Comparison of ENCODE assay signal across 8 cellular contexts in the genomic region with DNA sequence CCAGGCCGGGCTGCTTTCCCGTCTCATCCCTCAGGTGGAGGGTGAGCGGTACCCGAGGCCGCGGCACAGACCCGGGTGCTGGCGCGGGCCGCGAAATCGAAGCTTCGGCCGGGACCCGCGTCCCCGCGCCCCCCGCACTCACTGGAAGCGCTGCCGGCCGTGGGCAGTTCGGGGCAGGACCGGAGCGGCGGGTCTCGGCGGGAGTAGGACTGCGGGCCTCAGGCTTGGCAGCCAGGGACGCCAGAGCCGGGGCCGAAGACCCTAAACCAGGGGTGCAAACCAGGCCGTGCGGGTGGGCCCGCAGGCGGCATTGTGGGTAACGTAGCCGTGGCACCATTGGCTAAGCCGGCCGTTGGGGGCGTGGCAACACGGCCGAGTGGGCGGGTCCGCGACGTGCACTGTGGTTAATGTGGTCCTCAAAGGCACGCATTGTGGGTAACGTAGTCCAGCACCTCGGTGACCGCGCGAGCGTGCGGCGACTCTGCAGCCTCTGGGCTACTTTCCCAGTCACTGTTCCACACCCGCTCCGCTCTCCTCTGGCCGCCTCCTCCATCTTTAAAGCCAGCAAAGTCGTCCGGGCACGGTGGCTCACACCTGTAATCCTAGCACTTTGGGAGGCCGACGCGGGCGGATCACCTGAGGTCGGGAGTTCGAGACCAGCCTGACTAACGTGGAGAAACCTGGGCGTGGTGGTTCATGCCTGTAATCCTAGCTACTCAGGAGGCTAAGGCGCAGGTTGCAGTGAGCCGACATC. TPM values are rescaled to one million over a fixed set of nuclear protein-coding genes. Genes with fewer than 3 reads are reported as not detected.
A peak's percentile ranks its signal among the peaks of the same experiment; 100 is the strongest.
DNase-seq lines count a peak whose midpoint lies in the region; ATAC-seq and TF ChIP-seq lines count a peak whose summit lies in the region.

A gene (minus strand): TSS at position 288 of the 754 bp plus-strand sequence. CDS start 1,184 bp downstream, outside the sequence.

- H3K27ac ChIP-seq in KMS-11 (peak within 1 kb of the TSS; percentile 46), Panc1 (ENCODE audit: low read length) (peak within 1 kb of the TSS; percentile 97), muscle layer of colon (ENCODE audit: low read depth, low read length) (peak within 1 kb of the TSS; percentile 92)

- peak within 1 kb of the TSS; percentile 80 for H3K9ac ChIP-seq in KMS-11
- peak within 1 kb of the TSS; percentile 58 for H3K9ac ChIP-seq in muscle layer of colon (ENCODE audit: low read length)

- peak; percentile 91 for ATAC-seq in GM21786 (IDR thresholded peaks at IDR 0.05; ENCODE audit: unreplicated experiment)
- ATAC-seq in Panc1: peak; percentile 94
- peak; percentile 94 for ATAC-seq in activated T-cell treated with anti-CD3 and anti-CD28 coated beads, Interleukin-2, amount 50 U/mL, for 4 hours
- peak; percentile 94 for ATAC-seq in esophagus mucosa

- in situ Hi-C loops in Panc1 (cut with HindIII; ENCODE audit: low pct_unique_long_range_greater_than_20kb, low sequenced_read_pairs): no loop called here

- H3K79me2 ChIP-seq in KMS-11 (ENCODE audit: insufficient read depth, low read depth): 0 out of 2 replicates have a peak, but pooled peaks cover 3% of the 10 kb centered on the region

- H4K20me1 ChIP-seq in KMS-11 (ENCODE audit: insufficient read depth): no peaks in the 10 kb centered on the region

- H3K4me2 ChIP-seq in KMS-11: peak within 1 kb of the TSS; percentile 85

- H3K4me1 Mint-ChIP-seq in activated T-cell treated with anti-CD3 and anti-CD28 coated beads, Interleukin-2, amount 50 U/mL, for 4 hours (ENCODE audit: low read depth): peaks cover 29% of the 10 kb centered on the region

- H3K4me1 ChIP-seq in KMS-11 (ENCODE audit: low read depth, poor library complexity, severe bottlenecking): peaks cover 18% of the 10 kb centered on the region
- H3K4me1 ChIP-seq in Panc1 (ENCODE audit: control insufficient read depth, insufficient read depth, low read length): peaks cover 18% of the 10 kb centered on the region
- H3K4me1 ChIP-seq in muscle layer of colon (ENCODE audit: insufficient read depth, low read length): peaks cover 29% of the 10 kb centered on the region

- H2AFZ ChIP-seq in KMS-11 (ENCODE audit: low read depth): peak within 1 kb of the TSS; percentile 97

- intact Hi-C loops in Panc1 (cut with micrococcal nuclease; ENCODE audit: unreplicated experiment): no loop called here

- no peaks in the 10 kb centered on the region for H3K9me3 Mint-ChIP-seq in activated T-cell treated with anti-CD3 and anti-CD28 coated beads, Interleukin-2, amount 50 U/mL, for 4 hours

- CTCF ChIA-PET in Panc1 (lab: Charles Lee): no interaction called here

- no peaks in the 10 kb centered on the region for H3K27me3 Mint-ChIP-seq in activated T-cell treated with anti-CD3 and anti-CD28 coated beads, Interleukin-2, amount 50 U/mL, for 4 hours (ENCODE audit: low read depth)

- BruUV-seq in Panc1 (replicated peaks; lab: Mats Ljungman, UMichigan): no TSS peak

- H3K36me3 Mint-ChIP-seq in activated T-cell treated with anti-CD3 and anti-CD28 coated beads, Interleukin-2, amount 50 U/mL, for 4 hours (ENCODE audit: insufficient read depth): peaks cover 4% of the 10 kb centered on the region

- H3K36me3 ChIP-seq in KMS-11 (ENCODE audit: insufficient read depth) (no peaks in the 10 kb centered on the region), Panc1 (ENCODE audit: control insufficient read depth, insufficient read depth, low read length) (no peaks in the 10 kb centered on the region; the same call in 1 of the 2 replicates), muscle layer of colon (ENCODE audit: insufficient read depth, low read length) (peaks cover 22% of the 10 kb centered on the region)

- peak; percentile 85 for DNase-seq in DMS79 treated with DMSO at 0.1 percent for 48 hours (lab: John Stamatoyannopoulos, UW)
- peak; percentile 84 for DNase-seq in Panc1 (ENCODE audit: low read depth, low spot score)
- peak; percentile 98 for DNase-seq in activated T-cell treated with anti-CD3 and anti-CD28 coated beads, Interleukin-2, amount 50 U/mL, for 4 hours
- DNase-seq in stimulated activated CD8-positive, alpha-beta memory T cell treated with anti-CD3 and anti-CD28 coated beads, Interleukin-7, amount 100 ng/mL, for 1 hour (ENCODE audit: low read depth in 2 of 2): peak; percentile 97 to 98

- H3K9me3 ChIP-seq in Panc1 (ENCODE audit: control insufficient read depth, insufficient read depth, low read depth, low read length) (no peaks in the 10 kb centered on the region), muscle layer of colon (ENCODE audit: low read length) (no peaks in the 10 kb centered on the region)

- POLR2A ChIA-PET in Panc1 (lab: Charles Lee): interaction anchor here (0.6 kb wide), 1 partner anchor 80 kb away, joined by 4 read pairs; a partner anchor contains a TSS

- TF ChIP-seq CTCF in KMS-11 (conservative IDR thresholded peaks at IDR 0.05; ENCODE audit: low read depth, low read length): no peak
- TF ChIP-seq CTCF in Panc1 (IDR thresholded peaks at IDR 0.05): no peak

- peak within 1 kb of the TSS; percentile 89 for H3K4me3 Mint-ChIP-seq in activated T-cell treated with anti-CD3 and anti-CD28 coated beads, Interleukin-2, amount 50 U/mL, for 4 hours

- H3K4me3 ChIP-seq in KMS-11 (IDR thresholded peaks at IDR 0.05; ENCODE audit: insufficient read depth, low read depth, low read length) (no peak within 1 kb of the TSS), Panc1 (ENCODE audit: low read depth in 2 of 2, low read length in 2 of 2) (peak within 1 kb of the TSS; percentile 70 to 94), muscle layer of colon (ENCODE audit: low read depth in 1 of 2, low read length in 2 of 2) (peak within 1 kb of the TSS; percentile 74 to 78)

- H3K27me3 ChIP-seq in KMS-11 (ENCODE audit: insufficient read depth, low read depth): no peaks in the 10 kb centered on the region
- no peaks in the 10 kb centered on the region for H3K27me3 ChIP-seq in Panc1 (ENCODE audit: control insufficient read depth, insufficient read depth, low read length)
- no peaks in the 10 kb centered on the region for H3K27me3 ChIP-seq in muscle layer of colon (ENCODE audit: control insufficient read depth in 1 of 2, insufficient read depth in 2 of 2, low read length in 2 of 2)

RNA-seq across cellular contexts. Expression of the gene that starts here (rescaled TPM):
- total RNA-seq in Panc1 (2021; ENCODE audit: unreplicated experiment): 25.8 TPM
- 17.4 TPM for polyA plus RNA-seq in Panc1 (2012; ENCODE audit: insufficient read length)
- total RNA-seq in activated T-cell treated with anti-CD3 and anti-CD28 coated beads, Interleukin-2, amount 50 U/mL, for 4 hours: 10 to 100 TPM; 10.3 to 12.4 (median 12.2) TPM
- 5.2 TPM for total RNA-seq in esophagus mucosa

Comparison
In these comparisons a context has a peak if more than half of its experiments do, and no peak if none do; other contexts are left out.
1. H3K27ac ChIP-seq: peak in every context shown above with its lines; median percentile 97 in Panc1; 92 in muscle layer of colon; 46 in KMS-11.